7 cellular contexts compared by ENCODE assay signal in genomic region chr2:11863513-11864328, GRCh38.
DNase-seq lines count a peak whose midpoint lies in the region; ATAC-seq and TF ChIP-seq lines count a peak whose summit lies in the region.

No MANE protein-coding gene starts in this region.

- H3K27ac Mint-ChIP-seq in activated CD8-positive, alpha-beta T cell treated with anti-CD3 and anti-CD28 coated beads, Interleukin-2, amount 10 ng/mL, durations not matched to agents 7 days and 5 days = peak overlapping the region; percentile 18

- H3K27ac ChIP-seq in effector memory CD4-positive, alpha-beta T cell (ENCODE audit: insufficient read depth, low read length, poor library complexity, severe bottlenecking) = no peak overlapping the region
- H3K27ac ChIP-seq in mesodermal cell (ENCODE audit: low read depth, low read length, severe bottlenecking) = peak overlapping the region; percentile 83

- POLR2A ChIA-PET in activated CD8-positive, alpha-beta T cell treated with anti-CD3 and anti-CD28 coated beads, Interleukin-2, amount 10 ng/mL, durations not matched to agents 7 days and 5 days (lab: Charles Lee) = no interaction called here

- peaks cover 4% of the 10 kb centered on the region for H3K36me3 Mint-ChIP-seq in activated CD8-positive, alpha-beta T cell treated with anti-CD3 and anti-CD28 coated beads, Interleukin-2, amount 10 ng/mL, durations not matched to agents 7 days and 5 days (ENCODE audit: low read depth)

- peak overlapping the region; percentile 36 for H3K4me3 Mint-ChIP-seq in activated CD8-positive, alpha-beta T cell treated with anti-CD3 and anti-CD28 coated beads, Interleukin-2, amount 10 ng/mL, durations not matched to agents 7 days and 5 days

- peaks cover 13% of the 10 kb centered on the region for H3K27me3 Mint-ChIP-seq in activated CD8-positive, alpha-beta T cell treated with anti-CD3 and anti-CD28 coated beads, Interleukin-2, amount 10 ng/mL, durations not matched to agents 7 days and 5 days (ENCODE audit: low read depth)

- no peaks in the 10 kb centered on the region for H3K4me1 ChIP-seq in effector memory CD4-positive, alpha-beta T cell (ENCODE audit: control insufficient read depth, insufficient read depth, low read length, poor library complexity, severe bottlenecking)
- H3K4me1 ChIP-seq in mesodermal cell (ENCODE audit: control insufficient read depth, insufficient read depth, low read length, poor library complexity, severe bottlenecking) = peaks cover 6% of the 10 kb centered on the region

- whole genome bisulfite sequencing in mesodermal cell (ENCODE audit: insufficient coverage in 2 of 2), 2 experiments = 10 to 30% methylated on average over 4 to 5 of the region's 12 CpGs

- peaks cover 11% of the 10 kb centered on the region for H3K4me1 Mint-ChIP-seq in activated CD8-positive, alpha-beta T cell treated with anti-CD3 and anti-CD28 coated beads, Interleukin-2, amount 10 ng/mL, durations not matched to agents 7 days and 5 days (ENCODE audit: low read depth)

- peak overlapping the region; percentile 39 for H3K4me3 ChIP-seq in effector memory CD4-positive, alpha-beta T cell (ENCODE audit: insufficient read depth, low read depth, low read length, poor library complexity, severe bottlenecking)
- no peak overlapping the region for H3K4me3 ChIP-seq in mesodermal cell (ENCODE audit: extremely low read depth, insufficient read depth, low read length, poor library complexity, severe bottlenecking)

- CTCF ChIA-PET in activated CD8-positive, alpha-beta T cell treated with anti-CD3 and anti-CD28 coated beads, Interleukin-2, amount 10 ng/mL, durations not matched to agents 7 days and 5 days (lab: Charles Lee) = interaction anchor here (0.6 to 1.3 kb wide), 4 partner anchors 22 to 853 kb away, joined by 3 to 6 read pairs (median 3); partner anchors contain the start of gene TRIB2

- no peaks in the 10 kb centered on the region for H3K9me3 ChIP-seq in effector memory CD4-positive, alpha-beta T cell (ENCODE audit: control insufficient read depth, low read length)
- H3K9me3 ChIP-seq in mesodermal cell (ENCODE audit: control insufficient read depth, low read length) = peaks cover 23% of the 10 kb centered on the region

- peak; percentile 52 for ATAC-seq in HG02763 (IDR thresholded peaks at IDR 0.05; ENCODE audit: unreplicated experiment)
- ATAC-seq in activated CD8-positive, alpha-beta T cell treated with anti-CD3 and anti-CD28 coated beads, Interleukin-2, amount 10 ng/mL, durations not matched to agents 7 days and 5 days = peak; percentile 87

- H3K36me3 ChIP-seq in effector memory CD4-positive, alpha-beta T cell (ENCODE audit: control insufficient read depth, insufficient read depth, low read length) = no peaks in the 10 kb centered on the region
- no peaks in the 10 kb centered on the region for H3K36me3 ChIP-seq in mesodermal cell (ENCODE audit: control insufficient read depth, insufficient read depth, low read length)

- peak; percentile 95 for TF ChIP-seq CTCF in GM12874 (IDR thresholded peaks at IDR 0.05; ENCODE audit: insufficient read depth, low read depth, low read length)

- DNase-seq in NCI-H69 (lab: John Stamatoyannopoulos, UW) = peak; percentile 37
- DNase-seq in activated CD8-positive, alpha-beta T cell treated with anti-CD3 and anti-CD28 coated beads, Interleukin-2, amount 10 ng/mL, durations not matched to agents 7 days and 5 days = peak; percentile 74
- DNase-seq in effector memory CD4-positive, alpha-beta T cell = peak; percentile 39 to 52 (median 43)
- peak; percentile 32 to 55 for DNase-seq in stimulated activated CD8-positive, alpha-beta memory T cell treated with anti-CD3 and anti-CD28 coated beads, Interleukin-2, amount 100 ng/mL, for 48 hours (ENCODE audit: low read depth in 2 of 2)

- H3K27me3 ChIP-seq in effector memory CD4-positive, alpha-beta T cell (replicated peaks; ENCODE audit: control insufficient read depth, insufficient read depth, low read length, poor library complexity, severe bottlenecking) = no peaks in the 10 kb centered on the region

- H3K9me3 Mint-ChIP-seq in activated CD8-positive, alpha-beta T cell treated with anti-CD3 and anti-CD28 coated beads, Interleukin-2, amount 10 ng/mL, durations not matched to agents 7 days and 5 days (ENCODE audit: insufficient read depth) = peaks cover 7% of the 10 kb centered on the region
